23 cellular contexts compared by ENCODE assay signal in the genomic region with DNA sequence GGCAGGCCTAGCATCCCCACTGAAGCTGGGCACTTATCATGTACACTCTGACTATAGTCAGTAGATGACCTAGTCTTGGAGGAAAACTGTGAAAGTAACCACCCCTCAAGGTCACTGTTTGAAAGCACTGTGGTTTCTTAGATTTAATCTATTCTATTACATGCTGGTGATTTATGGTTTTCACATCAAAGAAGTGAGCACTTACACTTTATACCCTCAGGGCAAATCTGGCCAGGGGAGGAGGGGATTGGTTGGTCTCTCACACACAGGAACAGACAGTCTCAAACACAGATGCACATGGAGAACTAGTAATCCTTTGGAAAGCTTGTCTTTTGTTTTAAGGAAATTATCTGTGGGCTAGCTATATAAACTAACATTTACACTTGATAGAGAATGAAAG.
"Had no signal": no experiment of that assay in that cellular context is flagged by ENCODE, and none has a peak within 500 bp of the region (broad histone marks: within the 10 kb centered on the region; RNA-seq: fewer than 3 reads in every experiment).

No MANE protein-coding gene starts in this region.

- H3K4me1 ChIP-seq: pancreas, right lobe of liver, suprapubic skin, transverse colon had no signal

- H3K4me3 Mint-ChIP-seq: activated CD4-positive, alpha-beta T cell treated with anti-CD3 and anti-CD28 coated beads, Interleukin-2, amount 10 ng/mL, durations not matched to agents 24 days and 14 days; activated CD8-positive, alpha-beta T cell treated with anti-CD3 and anti-CD28 coated beads, Interleukin-2, amount 10 ng/mL, durations not matched to agents 7 days and 5 days; activated naive CD4-positive, alpha-beta T cell treated with anti-CD3 and anti-CD28 coated beads for 36 hours; activated T-cell treated with anti-CD3 and anti-CD28 coated beads, Interleukin-2, amount 50 U/mL, for 24 hours; memory B cell; natural killer cell; stimulated activated naive CD8-positive, alpha-beta T cell treated with anti-CD3 and anti-CD28 coated beads, Interleukin-15, Interleukin-2, amounts not matched to agents 100 ng/mL and 50 ng/mL, for 24 hours had no signal

- DNase-seq: activated CD4-positive, alpha-beta T cell treated with anti-CD3 and anti-CD28 coated beads, Interleukin-2, amount 10 ng/mL, durations not matched to agents 24 days and 14 days; activated CD8-positive, alpha-beta T cell treated with anti-CD3 and anti-CD28 coated beads, Interleukin-2, amount 10 ng/mL, durations not matched to agents 7 days and 5 days; activated naive CD4-positive, alpha-beta T cell treated with anti-CD3 and anti-CD28 coated beads for 36 hours; activated T-cell treated with anti-CD3 and anti-CD28 coated beads, Interleukin-2, amount 50 U/mL, for 24 hours; aorta; brain microvascular endothelial cell; cortex of kidney; erythroblast; foreskin melanocyte; hypothalamus; left ventricle myocardium superior; natural killer cell; pancreas; right lobe of liver; small intestine; stimulated activated CD4-positive, alpha-beta T cell treated with anti-CD3 and anti-CD28 coated beads, Interleukin-15, amount 100 ng/mL, for 24 hours; stimulated activated CD4-positive, alpha-beta T cell treated with anti-CD3 and anti-CD28 coated beads, Interleukin-2, amount 100 ng/mL, for 48 hours; T-helper 9 cell; transverse colon had no signal

- H3K27me3 Mint-ChIP-seq: stimulated activated naive CD8-positive, alpha-beta T cell treated with anti-CD3 and anti-CD28 coated beads, Interleukin-15, Interleukin-2, amounts not matched to agents 100 ng/mL and 50 ng/mL, for 24 hours had no signal

- H3K27me3 ChIP-seq: brain microvascular endothelial cell, pancreas, right lobe of liver, suprapubic skin, transverse colon had no signal

- H3K4me3 ChIP-seq: pancreas, right lobe of liver, suprapubic skin, transverse colon had no signal

- FAIRE-seq: endometrium, pancreas, small intestine had no signal

- H3K9me3 ChIP-seq: pancreas, right lobe of liver, suprapubic skin had no signal

- H3K27ac Mint-ChIP-seq: activated CD4-positive, alpha-beta T cell treated with anti-CD3 and anti-CD28 coated beads, Interleukin-2, amount 10 ng/mL, durations not matched to agents 24 days and 14 days; activated CD8-positive, alpha-beta T cell treated with anti-CD3 and anti-CD28 coated beads, Interleukin-2, amount 10 ng/mL, durations not matched to agents 7 days and 5 days; activated naive CD4-positive, alpha-beta T cell treated with anti-CD3 and anti-CD28 coated beads for 36 hours; activated T-cell treated with anti-CD3 and anti-CD28 coated beads, Interleukin-2, amount 50 U/mL, for 24 hours; memory B cell; natural killer cell; stimulated activated naive CD8-positive, alpha-beta T cell treated with anti-CD3 and anti-CD28 coated beads, Interleukin-15, Interleukin-2, amounts not matched to agents 100 ng/mL and 50 ng/mL, for 24 hours had no signal

- ATAC-seq: activated CD8-positive, alpha-beta T cell treated with anti-CD3 and anti-CD28 coated beads, Interleukin-2, amount 10 ng/mL, durations not matched to agents 7 days and 5 days; left ventricle myocardium superior; pancreas; right lobe of liver had no signal

- H3K4me1 Mint-ChIP-seq: activated CD4-positive, alpha-beta T cell treated with anti-CD3 and anti-CD28 coated beads, Interleukin-2, amount 10 ng/mL, durations not matched to agents 24 days and 14 days; memory B cell had no signal

- H3K36me3 ChIP-seq: brain microvascular endothelial cell, pancreas, right lobe of liver, suprapubic skin, transverse colon had no signal

- H3K27ac ChIP-seq: brain microvascular endothelial cell, pancreas, right lobe of liver, suprapubic skin, transverse colon had no signal
